In the genomic region with DNA sequence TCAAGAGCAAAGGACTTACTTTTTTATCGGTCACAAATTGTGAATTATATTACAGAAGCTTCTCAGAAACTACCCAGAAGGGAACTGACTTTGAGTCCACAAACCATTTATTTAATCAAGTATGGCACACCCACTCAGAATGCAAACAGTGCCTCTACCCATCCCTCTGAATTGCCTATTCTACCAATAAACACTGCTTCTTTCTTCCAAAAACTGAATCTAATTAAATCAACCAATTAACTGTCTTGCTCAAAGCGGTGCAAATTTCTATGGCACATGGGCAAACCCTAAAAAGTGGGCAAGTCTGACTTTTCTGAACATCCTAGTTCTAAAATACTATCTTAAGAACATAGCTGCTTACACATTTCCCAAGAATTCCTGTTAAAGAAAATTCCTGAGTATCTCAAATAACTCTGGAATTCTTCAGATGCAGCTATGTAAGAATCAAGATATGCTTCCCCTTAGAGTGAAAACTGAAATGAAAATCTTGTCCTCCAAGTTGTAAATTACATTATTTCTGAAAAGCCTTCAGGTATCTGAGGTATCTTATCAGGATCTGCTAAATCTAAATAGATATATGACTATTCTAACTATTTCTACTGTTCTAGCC, we compare ENCODE assay signal across 1 cellular context.
TF ChIP-seq lines count a peak whose summit lies in the region.

No MANE protein-coding gene starts in this region.

TF ChIP-seq in WTC11, 78 proteins besides CTCF, POLR2A, EP300 and RAD21 (continued from another document):
- no peak for TF ChIP-seq AR (CRISPR knock-in tag; IDR thresholded peaks at IDR 0.05)
- no peak for TF ChIP-seq ZNF121 (CRISPR knock-in tag; IDR thresholded peaks at IDR 0.05)
